ENCODE assay signal across 8 cellular contexts in genomic region chr3:72447059-72447946, GRCh38. TPM values are rescaled to one million over a fixed set of nuclear protein-coding genes. Genes with fewer than 3 reads are reported as not detected.
A peak's percentile ranks its signal among the peaks of the same experiment; 100 is the strongest.
DNase-seq lines count a peak whose midpoint lies in the region; ATAC-seq and TF ChIP-seq lines count a peak whose summit lies in the region.

No MANE protein-coding gene starts in this region.

- peaks cover 32 to 60% of the 10 kb centered on the region in 2 donors for H3K36me3 Mint-ChIP-seq in activated naive CD4-positive, alpha-beta T cell treated with anti-CD3 and anti-CD28 coated beads, Interleukin-2, amount 50 U/mL, for 72 hours
- peaks cover 20% of the 10 kb centered on the region for H3K36me3 Mint-ChIP-seq in osteocyte (ENCODE audit: unreplicated experiment)

- no peak overlapping the region for H3K9ac ChIP-seq in SK-N-MC (ENCODE audit: insufficient read length)

- peaks cover 13% of the 10 kb centered on the region for H3K27me3 Mint-ChIP-seq in osteocyte (ENCODE audit: unreplicated experiment)

- TF ChIP-seq CTCF in osteocyte (IDR thresholded peaks at IDR 0.05), result peak; percentile 12
- no peak for TF ChIP-seq CTCF in thoracic aorta (IDR thresholded peaks at IDR 0.05)

- DNase-seq in GDM1 (lab: John Stamatoyannopoulos, UW) (peak; percentile 90), H7 (peak; percentile 96), LoVo (ENCODE audit: low spot score) (peak; percentile 91), SK-N-MC (ENCODE audit: low read depth, low spot score) (peak; percentile 30), head of caudate nucleus (peak; percentile 62 to 97 (median 92)), osteocyte (ENCODE audit: extremely low spot score, unreplicated experiment) (peak; percentile 98), thoracic aorta (ENCODE audit: low spot score) (peak; percentile 55)
- peak; percentile 93 to 95 for DNase-seq in activated naive CD4-positive, alpha-beta T cell treated with anti-CD3 and anti-CD28 coated beads, Interleukin-2, amount 50 U/mL, for 72 hours (ENCODE audit: low spot score in 2 of 2)

- peak overlapping the region; percentile 94 for H3K4me3 ChIP-seq in H7 (ENCODE audit: insufficient read depth, low read depth, low read length)
- peak overlapping the region; percentile 83 for H3K4me3 ChIP-seq in SK-N-MC
- peak overlapping the region; percentile 93 for H3K4me3 ChIP-seq in thoracic aorta

- intact Hi-C loops in head of caudate nucleus (cut with DNase I), result loop anchor here (2.0 to 10.0 kb wide), 4 partner anchors 67 to 375 kb away; no protein-coding TSS in a partner anchor

- H3K27ac Mint-ChIP-seq in activated naive CD4-positive, alpha-beta T cell treated with anti-CD3 and anti-CD28 coated beads, Interleukin-2, amount 50 U/mL, for 72 hours, result peak overlapping the region in 1 of 2 donors; percentile 62
- peak overlapping the region; percentile 78 for H3K27ac Mint-ChIP-seq in osteocyte (ENCODE audit: unreplicated experiment)

- H3K27ac ChIP-seq in SK-N-MC (no peak overlapping the region), thoracic aorta (peak overlapping the region; percentile 66)

- peak overlapping the region; percentile 75 for H3K4me3 Mint-ChIP-seq in osteocyte (ENCODE audit: unreplicated experiment)

- H3K36me3 ChIP-seq in H7 (replicated peaks; ENCODE audit: control insufficient read depth, insufficient read depth, low read length) (no peaks in the 10 kb centered on the region), SK-N-MC (ENCODE audit: insufficient read depth, low read length) (no peaks in the 10 kb centered on the region), thoracic aorta (no peaks in the 10 kb centered on the region)

- H3K4me1 ChIP-seq in thoracic aorta (ENCODE audit: control insufficient read depth in 1 of 2, low read depth in 2 of 2), result peaks cover 0 to 24% of the 10 kb centered on the region in 2 donors

- peaks cover 5 to 19% of the 10 kb centered on the region in 2 donors for H3K9me3 Mint-ChIP-seq in activated naive CD4-positive, alpha-beta T cell treated with anti-CD3 and anti-CD28 coated beads, Interleukin-2, amount 50 U/mL, for 72 hours
- H3K9me3 Mint-ChIP-seq in osteocyte (ENCODE audit: unreplicated experiment), result no peaks in the 10 kb centered on the region

- no peaks in the 10 kb centered on the region for H3K9me3 ChIP-seq in SK-N-MC (ENCODE audit: low read depth, low read length)
- no peaks in the 10 kb centered on the region for H3K9me3 ChIP-seq in thoracic aorta

- peaks cover 50% of the 10 kb centered on the region for H3K4me1 Mint-ChIP-seq in osteocyte (ENCODE audit: unreplicated experiment)

- H3K27me3 ChIP-seq in H7 (ENCODE audit: control insufficient read depth, insufficient read depth, low read length), result no peaks in the 10 kb centered on the region; the same call in 1 of the 2 replicates
- no peaks in the 10 kb centered on the region for H3K27me3 ChIP-seq in thoracic aorta (replicated peaks; ENCODE audit: insufficient read depth)

- peak; percentile 91 to 92 for ATAC-seq in activated naive CD4-positive, alpha-beta T cell treated with anti-CD3 and anti-CD28 coated beads, Interleukin-2, amount 50 U/mL, for 72 hours
- peak; percentile 92 for ATAC-seq in thoracic aorta (ENCODE audit: insufficient number of reproducible peaks, low FRiP score, low read depth)

RNA-seq across cellular contexts. Expression of gene RYBP, which starts 0.9 kb away (rescaled TPM):
- total RNA-seq in H7 (2014; rRNA removed; shearing (Covaris generic)), result 12.6 and 16.4 TPM in 2 replicates
- 10 to 100 TPM; 15.9 to 36.6 TPM for total RNA-seq in activated naive CD4-positive, alpha-beta T cell treated with anti-CD3 and anti-CD28 coated beads, Interleukin-2, amount 50 U/mL, for 72 hours
- total RNA-seq in osteocyte (30.7 and 33.0 TPM in 2 replicates), thoracic aorta (10 to 100 TPM in 1 of 2 donors, 1 to 10 TPM in 1; 6.1 to 11.9 TPM)

Comparison
In these comparisons a context has a peak if more than half of its experiments do, and no peak if none do; other contexts are left out.
1. DNase-seq: peak in every context shown above with its lines; median percentile 98 in osteocyte; 96 in H7; 94 in activated naive CD4-positive, alpha-beta T cell treated with anti-CD3 and anti-CD28 coated beads, Interleukin-2, amount 50 U/mL, for 72 hours; 92 in head of caudate nucleus; 91 in LoVo; 90 in GDM1; 55 in thoracic aorta; 30 in SK-N-MC.